In genomic region chr16:648786-649589, GRCh38 we compare ENCODE assay signal across 8 cellular contexts. TPM values are rescaled to one million over a fixed set of nuclear protein-coding genes. Genes with fewer than 3 reads are reported as not detected.
DNase-seq lines count a peak whose midpoint lies in the region; TF ChIP-seq lines count a peak whose summit lies in the region.

TSS of gene WDR90 (plus strand) at chr16:649365. CDS start at chr16:649417, 52 bp downstream.

- in situ Hi-C loops in SK-MEL-5 (cut with HindIII; ENCODE audit: low pct_unique_long_range_greater_than_20kb, low sequenced_read_pairs) = no loop called here

- H3K36me3 ChIP-seq in neuron (ENCODE audit: insufficient read depth, low read length) (peaks cover 13% of the 10 kb centered on the region), stomach smooth muscle (ENCODE audit: control insufficient read depth in 2 of 2, insufficient read depth in 2 of 2, low read length in 2 of 2) (no peaks in the 10 kb centered on the region)

- H3K9ac ChIP-seq in stomach smooth muscle (ENCODE audit: low read length in 2 of 2) = peak within 1 kb of the TSS; percentile 84 to 93

- no peak for TF ChIP-seq CTCF in HFF-Myc (IDR thresholded peaks at IDR 0.05; ENCODE audit: low read depth, low read length, missing control alignments)

- no peaks in the 10 kb centered on the region for H3K27me3 ChIP-seq in neuron (ENCODE audit: insufficient read depth, low read length)
- H3K27me3 ChIP-seq in stomach smooth muscle (ENCODE audit: control insufficient read depth in 1 of 2, insufficient read depth in 2 of 2, low read length in 2 of 2) = no peaks in the 10 kb centered on the region

- peak within 1 kb of the TSS; percentile 80 for H3K27ac ChIP-seq in stomach smooth muscle (ENCODE audit: low read length)

- DNase-seq in GF-D8 (lab: John Stamatoyannopoulos, UW) = peak; percentile 75
- peak; percentile 68 for DNase-seq in HFF-Myc (ENCODE audit: extremely low read depth, low read depth)
- peak; percentile 92 for DNase-seq in MV-4-11 (lab: John Stamatoyannopoulos, UW)
- DNase-seq in SK-MEL-5 (ENCODE audit: low read depth, low spot score) = peak; percentile 87
- DNase-seq in activated naive CD4-positive, alpha-beta T cell (lab: John Stamatoyannopoulos, UW) = peak; percentile 77 to 90 (median 80)
- peak; percentile 86 for DNase-seq in foreskin melanocyte

- H3K4me3 ChIP-seq in HFF-Myc (replicated peaks; ENCODE audit: low read depth, low read length) (peak within 1 kb of the TSS; percentile 60), neuron (ENCODE audit: low read length) (peak within 1 kb of the TSS; percentile 95), stomach smooth muscle (ENCODE audit: low read length in 2 of 2) (peak within 1 kb of the TSS; percentile 76 to 78)

- H2AFZ ChIP-seq in neuron (ENCODE audit: low read depth, low read length) = peak within 1 kb of the TSS; percentile 82

- peaks cover 17% of the 10 kb centered on the region for H3K4me1 ChIP-seq in neuron (ENCODE audit: insufficient read depth, low read length)
- H3K4me1 ChIP-seq in stomach smooth muscle (ENCODE audit: control insufficient read depth, insufficient read depth, low read length) = peaks cover 38% of the 10 kb centered on the region

- H3K9me3 ChIP-seq in neuron (ENCODE audit: low read length) = no peaks in the 10 kb centered on the region
- H3K9me3 ChIP-seq in stomach smooth muscle (ENCODE audit: control insufficient read depth in 2 of 2, low read length in 2 of 2) = no peaks in the 10 kb centered on the region

RNA-seq across cellular contexts. Expression of gene WDR90, which starts in this region (rescaled TPM):
- total RNA-seq in SK-MEL-5 (2014; rRNA removed; shearing (Covaris generic)) = 10.3 and 12.4 TPM in 2 replicates
- polyA plus RNA-seq in SK-MEL-5 (2015; cell fraction: cytosol; rRNA removed) = 5.9 and 11.6 TPM in 2 replicates
- 243 and 249 TPM in 2 replicates for polyA plus RNA-seq in SK-MEL-5 (2015; cell fraction: nucleus; rRNA removed)

Comparison
In these comparisons a context has a peak if more than half of its experiments do, and no peak if none do; other contexts are left out.
1. Peak in every context shown above with its lines: DNase-seq, H3K4me3 ChIP-seq and H3K27ac ChIP-seq.